ENCODE assay signal across 10 cellular contexts in genomic region chr22:23635291-23635690, GRCh38. TPM values are rescaled to one million over a fixed set of nuclear protein-coding genes. Genes with fewer than 3 reads are reported as not detected.
"Had no signal": no experiment of that assay in that cellular context is flagged by ENCODE, and none has a peak within 500 bp of the region (broad histone marks: within the 10 kb centered on the region; RNA-seq: fewer than 3 reads in every experiment).

No MANE protein-coding gene starts in this region.

RNA-seq across cellular contexts. Expression of gene DRICH1, which starts 3.2 kb away (rescaled TPM):
- total RNA-seq: Right ventricle myocardium inferior, RPMI7951, SJCRH30, SJSA1, SK-MEL-5 had no signal

RNA-seq across cellular contexts. Expression of gene IGLL1, which starts 55.2 kb away (rescaled TPM):
- total RNA-seq: OCI-LY7, PC-3, PC-9, Peyer's patch, Right ventricle myocardium inferior, Right ventricle myocardium superior, RPMI7951, SJSA1, SK-MEL-5 had no signal

RNA-seq across cellular contexts. Expression of gene RGL4, which starts 55.5 kb away (rescaled TPM):
- total RNA-seq: PC-3, PC-9, Peyer's patch, Right ventricle myocardium inferior, Right ventricle myocardium superior, SJCRH30, SJSA1, SK-MEL-5 had no signal
